In the genomic region with DNA sequence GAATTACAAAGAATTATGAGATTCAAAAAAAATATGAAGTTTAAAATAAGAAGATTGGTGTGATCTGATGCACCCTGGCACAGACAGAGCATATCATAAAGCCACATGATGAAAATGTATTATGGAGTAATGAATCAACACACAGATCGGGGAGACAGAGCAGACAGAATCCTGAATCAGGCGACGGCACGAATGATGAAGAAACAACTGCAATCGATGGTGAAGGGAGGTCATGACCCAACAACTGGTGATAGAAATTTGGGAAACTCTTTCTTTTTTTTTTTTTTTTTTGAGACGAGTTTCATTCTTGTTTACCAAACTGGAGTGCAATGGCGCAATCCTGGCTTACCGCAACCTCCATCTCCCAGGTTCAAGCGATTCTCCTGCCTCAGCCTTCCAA, we compare ENCODE assay signal across 1 cellular context.
TF ChIP-seq lines count a peak whose summit lies in the region.

No MANE protein-coding gene starts in this region.

TF ChIP-seq in HepG2, 621 proteins besides CTCF, POLR2A, EP300 and RAD21 (continued from another document):
- TF ChIP-seq PRDM10 (CRISPR knock-in tag; IDR thresholded peaks at IDR 0.05; ENCODE audit: low read depth), result no peak
- TF ChIP-seq ZNF569 (CRISPR knock-in tag; IDR thresholded peaks at IDR 0.05; ENCODE audit: borderline replicate concordance), result no peak
- no peak for TF ChIP-seq HBP1 (CRISPR knock-in tag; IDR thresholded peaks at IDR 0.05; ENCODE audit: low read depth)
- no peak for TF ChIP-seq ZNF570 (CRISPR knock-in tag; IDR thresholded peaks at IDR 0.05; ENCODE audit: borderline replicate concordance)
- TF ChIP-seq RBM39 (IDR thresholded peaks at IDR 0.05; ENCODE audit: low read depth, low read length, poor library complexity, severe bottlenecking), result no peak
